In genomic region chr6:28349344-28349891, GRCh38 we compare ENCODE assay signal across 8 cellular contexts. TPM values are rescaled to one million over a fixed set of nuclear protein-coding genes. Genes with fewer than 3 reads are reported as not detected.
DNase-seq lines count a peak whose midpoint lies in the region; ATAC-seq lines count a peak whose summit lies in the region.

No MANE protein-coding gene starts in this region.

- H3K36me3 ChIP-seq in thymus (ENCODE audit: control insufficient read depth, insufficient read depth): no peaks in the 10 kb centered on the region

- peak overlapping the region; percentile 93 for H3K27ac Mint-ChIP-seq in activated naive CD4-positive, alpha-beta T cell treated with anti-CD3 and anti-CD28 coated beads, Interleukin-2, amount 50 U/mL, for 24 hours
- peak overlapping the region; percentile 91 for H3K27ac Mint-ChIP-seq in activated CD4-positive, alpha-beta memory T cell treated with anti-CD3 and anti-CD28 coated beads, Interleukin-2, amount 10 ng/mL, durations not matched to agents 7 days and 5 days
- H3K27ac Mint-ChIP-seq in immature natural killer cell: peak overlapping the region; percentile 91 to 99 (median 96)

- no peak for ATAC-seq in GM21825 (IDR thresholded peaks at IDR 0.05; ENCODE audit: unreplicated experiment)

- no peaks in the 10 kb centered on the region for H3K9me3 Mint-ChIP-seq in activated naive CD4-positive, alpha-beta T cell treated with anti-CD3 and anti-CD28 coated beads, Interleukin-2, amount 50 U/mL, for 24 hours
- no peaks in the 10 kb centered on the region for H3K9me3 Mint-ChIP-seq in activated CD4-positive, alpha-beta memory T cell treated with anti-CD3 and anti-CD28 coated beads, Interleukin-2, amount 10 ng/mL, durations not matched to agents 7 days and 5 days
- H3K9me3 Mint-ChIP-seq in immature natural killer cell: no peaks in the 10 kb centered on the region

- H3K4me1 ChIP-seq in thymus (ENCODE audit: control insufficient read depth, insufficient read depth, low read length): peaks cover 10% of the 10 kb centered on the region

- peaks cover 43% of the 10 kb centered on the region for H3K4me1 Mint-ChIP-seq in activated naive CD4-positive, alpha-beta T cell treated with anti-CD3 and anti-CD28 coated beads, Interleukin-2, amount 50 U/mL, for 24 hours
- H3K4me1 Mint-ChIP-seq in activated CD4-positive, alpha-beta memory T cell treated with anti-CD3 and anti-CD28 coated beads, Interleukin-2, amount 10 ng/mL, durations not matched to agents 7 days and 5 days: peaks cover 28% of the 10 kb centered on the region
- peaks cover 30 to 40% of the 10 kb centered on the region in 2 donors for H3K4me1 Mint-ChIP-seq in immature natural killer cell

- CTCF ChIA-PET in activated CD4-positive, alpha-beta memory T cell treated with anti-CD3 and anti-CD28 coated beads, Interleukin-2, amount 10 ng/mL, durations not matched to agents 7 days and 5 days (lab: Charles Lee): interaction anchor here (0.8 to 2.2 kb wide), 2 partner anchors 23 to 245 kb away, joined by 3 to 7 read pairs; no protein-coding TSS in a partner anchor

- peak overlapping the region; percentile 88 for H3K4me3 ChIP-seq in thymus (ENCODE audit: low read length)

- peak overlapping the region; percentile 82 for H3K27ac ChIP-seq in thymus (ENCODE audit: low read depth)

- H3K9me3 ChIP-seq in thymus (ENCODE audit: control insufficient read depth): no peaks in the 10 kb centered on the region

- 2% methylated on average over 9 of the region's 9 CpGs for WGBS in thymus

- POLR2A ChIA-PET in activated CD4-positive, alpha-beta memory T cell treated with anti-CD3 and anti-CD28 coated beads, Interleukin-2, amount 10 ng/mL, durations not matched to agents 7 days and 5 days (lab: Charles Lee): interaction anchor here (0.7 to 2.3 kb wide), 11 partner anchors 9 to 511 kb away, joined by 3 to 12 read pairs (median 5); partner anchors contain the start of genes ZKSCAN4, ZKSCAN8, ZSCAN26 and ZSCAN31

- no peak for DNase-seq in activated naive CD4-positive, alpha-beta T cell (lab: John Stamatoyannopoulos, UW)
- DNase-seq in activated CD4-positive, alpha-beta memory T cell treated with anti-CD3 and anti-CD28 coated beads, Interleukin-2, amount 10 ng/mL, durations not matched to agents 7 days and 5 days: no peak
- DNase-seq in immature natural killer cell (no peak), germinal center (ENCODE audit: low spot score) (no peak), NCI-H1417 treated with DMSO at 0.1 percent for 48 hours (lab: John Stamatoyannopoulos, UW) (no peak)

- peaks cover 4% of the 10 kb centered on the region for H3K27me3 Mint-ChIP-seq in activated naive CD4-positive, alpha-beta T cell treated with anti-CD3 and anti-CD28 coated beads, Interleukin-2, amount 50 U/mL, for 24 hours
- H3K27me3 Mint-ChIP-seq in activated CD4-positive, alpha-beta memory T cell treated with anti-CD3 and anti-CD28 coated beads, Interleukin-2, amount 10 ng/mL, durations not matched to agents 7 days and 5 days: peaks cover 24% of the 10 kb centered on the region
- peaks cover 3 to 7% (median 5%) of the 10 kb centered on the region in 3 donors for H3K27me3 Mint-ChIP-seq in immature natural killer cell (ENCODE audit: low read depth in 3 of 3)

- no peaks in the 10 kb centered on the region for H3K27me3 ChIP-seq in thymus (ENCODE audit: control insufficient read depth, insufficient read depth)

- H3K36me3 Mint-ChIP-seq in activated naive CD4-positive, alpha-beta T cell treated with anti-CD3 and anti-CD28 coated beads, Interleukin-2, amount 50 U/mL, for 24 hours: peaks cover 2% of the 10 kb centered on the region
- peaks cover 20% of the 10 kb centered on the region for H3K36me3 Mint-ChIP-seq in activated CD4-positive, alpha-beta memory T cell treated with anti-CD3 and anti-CD28 coated beads, Interleukin-2, amount 10 ng/mL, durations not matched to agents 7 days and 5 days (ENCODE audit: low read depth)
- H3K36me3 Mint-ChIP-seq in immature natural killer cell: peaks cover 0 to 3% (median 0%) of the 10 kb centered on the region in 3 donors

- H3K4me3 Mint-ChIP-seq in activated naive CD4-positive, alpha-beta T cell treated with anti-CD3 and anti-CD28 coated beads, Interleukin-2, amount 50 U/mL, for 24 hours: peak overlapping the region; percentile 97
- peak overlapping the region; percentile 96 for H3K4me3 Mint-ChIP-seq in activated CD4-positive, alpha-beta memory T cell treated with anti-CD3 and anti-CD28 coated beads, Interleukin-2, amount 10 ng/mL, durations not matched to agents 7 days and 5 days
- peak overlapping the region; percentile 98 to 100 (median 100) for H3K4me3 Mint-ChIP-seq in immature natural killer cell

RNA-seq across cellular contexts. Expression of gene ZKSCAN3, which starts 0.3 kb away (rescaled TPM):
- 1 to 10 TPM; 5.5 to 6.5 TPM for total RNA-seq in activated CD4-positive, alpha-beta memory T cell treated with anti-CD3 and anti-CD28 coated beads, Interleukin-2, amount 10 ng/mL, durations not matched to agents 7 days and 5 days
- polyA plus RNA-seq in immature natural killer cell (1 to 10 TPM; 1.0 to 4.7 (median 2.0) TPM), thymus (3.2 TPM)

RNA-seq across cellular contexts. Expression of gene ZSCAN31, which starts 13.5 kb away (rescaled TPM):
- 1 to 10 TPM in 1 of 2 experiments, under 1 TPM in 1; 0.88 to 1.0 TPM for total RNA-seq in activated CD4-positive, alpha-beta memory T cell treated with anti-CD3 and anti-CD28 coated beads, Interleukin-2, amount 10 ng/mL, durations not matched to agents 7 days and 5 days
- polyA plus RNA-seq in immature natural killer cell (1 to 10 TPM in 2 of 3 donors, not detected in 1; 1.5 to 2.3 TPM), thymus (3.9 TPM)

RNA-seq across cellular contexts. Expression of gene ZSCAN12, which starts 50.1 kb away (rescaled TPM):
- 1 to 10 TPM; 4.6 to 4.9 TPM for total RNA-seq in activated CD4-positive, alpha-beta memory T cell treated with anti-CD3 and anti-CD28 coated beads, Interleukin-2, amount 10 ng/mL, durations not matched to agents 7 days and 5 days
- polyA plus RNA-seq in immature natural killer cell (1 to 10 TPM; 1.6 to 3.4 (median 1.9) TPM), thymus (4.1 TPM)
